ENCODE assay signal across 8 cellular contexts in the genomic region with DNA sequence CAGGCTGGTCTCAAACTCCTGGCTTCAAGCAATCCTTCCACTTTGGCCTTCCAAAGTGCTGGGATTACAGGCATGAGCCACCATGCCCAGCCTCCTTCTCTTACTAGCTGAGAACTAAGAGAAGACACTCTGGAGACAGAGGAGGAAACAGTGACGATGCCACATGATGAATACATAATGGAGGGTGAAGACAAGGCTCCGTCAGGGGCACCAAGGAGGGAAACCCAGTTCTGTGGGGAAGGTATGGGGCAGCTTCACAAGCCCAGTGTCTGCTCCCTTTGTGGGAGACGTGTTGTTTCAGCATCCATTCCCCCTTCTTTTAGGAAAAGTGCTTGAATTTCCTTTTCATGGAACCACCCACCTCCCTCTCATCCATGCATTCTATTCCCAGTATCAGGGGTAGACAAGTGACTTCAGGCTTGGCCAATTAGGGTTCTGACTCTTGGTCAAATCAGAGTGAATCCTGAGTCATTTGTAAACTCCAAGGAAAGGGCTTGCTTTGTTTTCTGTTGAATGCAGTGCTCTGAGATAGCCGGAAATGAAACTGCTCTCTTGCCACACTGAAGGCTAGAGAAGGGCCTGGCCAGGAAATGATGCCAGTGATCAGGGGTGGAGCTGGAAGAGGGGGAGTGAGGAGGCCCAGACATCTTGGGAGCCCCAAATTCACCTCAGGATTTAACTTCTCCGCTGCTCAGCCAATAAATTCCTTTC. TPM values are rescaled to one million over a fixed set of nuclear protein-coding genes. Genes with fewer than 3 reads are reported as not detected.
DNase-seq lines count a peak whose midpoint lies in the region; ATAC-seq lines count a peak whose summit lies in the region.

No MANE protein-coding gene starts in this region.

- intact Hi-C loops in naive thymus-derived CD4-positive, alpha-beta T cell (cut with micrococcal nuclease): loop anchor here (1.0 kb wide), 2 partner anchors 24 to 34 kb away; a partner anchor contains a TSS
- intact Hi-C loops in posterior vena cava (cut with DNase I): no loop called here

- no peaks in the 10 kb centered on the region for H3K36me3 ChIP-seq in naive thymus-derived CD4-positive, alpha-beta T cell (ENCODE audit: control insufficient read depth in 2 of 3, insufficient read depth in 3 of 3, low read length in 3 of 3)

- H3K27ac Mint-ChIP-seq in naive thymus-derived CD4-positive, alpha-beta T cell: peak overlapping the region; percentile 91 to 96 (median 94)

- H3K4me1 Mint-ChIP-seq in naive thymus-derived CD4-positive, alpha-beta T cell: peaks cover 26 to 57% (median 52%) of the 10 kb centered on the region in 7 donors

- H3K27me3 Mint-ChIP-seq in naive thymus-derived CD4-positive, alpha-beta T cell: no peaks in the 10 kb centered on the region

- peak overlapping the region; percentile 53 to 79 (median 68) for H3K4me3 Mint-ChIP-seq in naive thymus-derived CD4-positive, alpha-beta T cell

- no peaks in the 10 kb centered on the region for H3K27me3 ChIP-seq in naive thymus-derived CD4-positive, alpha-beta T cell (ENCODE audit: control insufficient read depth in 2 of 2, insufficient read depth in 2 of 2, low read length in 2 of 2)

- ATAC-seq in GM19438 (IDR thresholded peaks at IDR 0.05; ENCODE audit: low read depth, unreplicated experiment) (peak; percentile 91), HG03521 (IDR thresholded peaks at IDR 0.05; ENCODE audit: unreplicated experiment) (peak; percentile 74)
- peak; percentile 89 for ATAC-seq in naive thymus-derived CD4-positive, alpha-beta T cell

- peak overlapping the region; percentile 43 for H3K4me3 ChIP-seq in naive thymus-derived CD4-positive, alpha-beta T cell (ENCODE audit: low read length)

- POLR2A ChIA-PET in naive thymus-derived CD4-positive, alpha-beta T cell (lab: Charles Lee): interaction anchor here (0.6 to 3.0 kb wide), 5 partner anchors 17 to 33 kb away, joined by 3 to 12 read pairs (median 5); a partner anchor contains a TSS

- peaks cover 0 to 10% (median 0%) of the 10 kb centered on the region in 11 donors for H3K9me3 Mint-ChIP-seq in naive thymus-derived CD4-positive, alpha-beta T cell

- CTCF ChIA-PET in naive thymus-derived CD4-positive, alpha-beta T cell (lab: Charles Lee): interaction anchor here (0.6 kb wide), 1 partner anchor 16 kb away, joined by 4 read pairs; no protein-coding TSS in a partner anchor

- H3K9me3 ChIP-seq in naive thymus-derived CD4-positive, alpha-beta T cell (ENCODE audit: control insufficient read depth in 2 of 3, low read length in 3 of 3): no peaks in the 10 kb centered on the region

- DNase-seq in CD1c-positive myeloid dendritic cell (ENCODE audit: extremely low spot score) (peak; percentile 95), dedifferentiated amniotic fluid mesenchymal stem cell (ENCODE audit: extremely low spot score) (peak; percentile 56), posterior vena cava (ENCODE audit: low spot score) (no peak), middle frontal gyrus (ENCODE audit: extremely low spot score, low spot score) (no peak)
- peak in 3 of 4 experiments; percentile 7 to 28 (median 13) for DNase-seq in activated CD4-positive, CD25-positive, alpha-beta regulatory T cell (lab: John Stamatoyannopoulos, UW)
- DNase-seq in naive thymus-derived CD4-positive, alpha-beta T cell: peak in 8 of 9 donors; percentile 17 to 57 (median 42)

- H3K36me3 Mint-ChIP-seq in naive thymus-derived CD4-positive, alpha-beta T cell: peaks cover 0 to 26% (median 0%) of the 10 kb centered on the region in 5 donors

- peaks cover 24 to 30% of the 10 kb centered on the region in 2 donors for H3K4me1 ChIP-seq in naive thymus-derived CD4-positive, alpha-beta T cell (ENCODE audit: control insufficient read depth in 2 of 2, insufficient read depth in 2 of 2, low read length in 2 of 2)

- H3K27ac ChIP-seq in naive thymus-derived CD4-positive, alpha-beta T cell (ENCODE audit: low read depth, low read length): peak overlapping the region; percentile 67

RNA-seq across cellular contexts. Expression of a gene that starts 23.7 kb away (rescaled TPM):
- 10 to 100 TPM; 33.7 to 69.0 (median 40.4) TPM for total RNA-seq in naive thymus-derived CD4-positive, alpha-beta T cell
- polyA plus RNA-seq in naive thymus-derived CD4-positive, alpha-beta T cell: 10 to 100 TPM; 23.6 to 38.0 TPM
- total RNA-seq in posterior vena cava: 10 to 100 TPM; 49.2 to 52.4 TPM

RNA-seq across cellular contexts. Expression of a gene that starts 24.0 kb away (rescaled TPM):
- 10 to 100 TPM; 62.1 to 85.3 (median 71.6) TPM for total RNA-seq in naive thymus-derived CD4-positive, alpha-beta T cell
- polyA plus RNA-seq in naive thymus-derived CD4-positive, alpha-beta T cell: 100 to 1,000 TPM in 1 of 2 donors, 10 to 100 TPM in 1; 85.5 to 115 TPM
- total RNA-seq in posterior vena cava: 10 to 100 TPM; 41.9 to 46.4 TPM

RNA-seq across cellular contexts. Expression of a gene that starts 33.4 kb away (rescaled TPM):
- 100 to 1,000 TPM in 1 of 5 experiments, 10 to 100 TPM in 4; 56.5 to 133 (median 74.2) TPM for total RNA-seq in naive thymus-derived CD4-positive, alpha-beta T cell
- 100 to 1,000 TPM; 106 to 120 TPM for polyA plus RNA-seq in naive thymus-derived CD4-positive, alpha-beta T cell
- 10 to 100 TPM; 68.0 to 71.4 TPM for total RNA-seq in posterior vena cava

Comparison
In these comparisons a context has a peak if more than half of its experiments do, and no peak if none do; other contexts are left out.
1. DNase-seq: peak in CD1c-positive myeloid dendritic cell (single experiment), activated CD4-positive, CD25-positive, alpha-beta regulatory T cell (3 of 4), dedifferentiated amniotic fluid mesenchymal stem cell (single experiment) and naive thymus-derived CD4-positive, alpha-beta T cell (8 of 9); none in posterior vena cava (single experiment) and middle frontal gyrus (single experiment).
2. intact Hi-C loops: an anchor here in naive thymus-derived CD4-positive, alpha-beta T cell (1.0 kb wide); none called in posterior vena cava.
3. Peak in every context shown above with its lines, with median percentiles within 50 percentile points of each other: ATAC-seq.